In genomic region chr15:24944939-24945338, GRCh38 we compare ENCODE assay signal across 19 cellular contexts. TPM values are rescaled to one million over a fixed set of nuclear protein-coding genes. Genes with fewer than 3 reads are reported as not detected.
DNase-seq lines count a peak whose midpoint lies in the region; ATAC-seq, FAIRE-seq and TF ChIP-seq lines count a peak whose summit lies in the region.
"Had no signal": no experiment of that assay in that cellular context is flagged by ENCODE, and none has a peak within 500 bp of the region (broad histone marks: within the 10 kb centered on the region; RNA-seq: fewer than 3 reads in every experiment).

No MANE protein-coding gene starts in this region.

- H2BK15ac ChIP-seq in IMR-90 (ENCODE audit: low read depth, low read length): no peak overlapping the region

- peaks cover 3% of the 10 kb centered on the region for H3K9me3 Mint-ChIP-seq in astrocyte (ENCODE audit: unreplicated experiment)

- no peak overlapping the region for H3K56ac ChIP-seq in IMR-90 (ENCODE audit: extremely low read depth, insufficient read depth, low read length)

- H3K4me1 ChIP-seq in IMR-90 (ENCODE audit: control insufficient read depth, insufficient read depth, low read length) (no peaks in the 10 kb centered on the region; the same call in 1 of the 2 replicates), astrocyte (ENCODE audit: insufficient read depth, low read length) (no peaks in the 10 kb centered on the region), breast epithelium (no peaks in the 10 kb centered on the region)

- H3K4me3 ChIP-seq in IMR-90 (ENCODE audit: insufficient read depth, low read depth, low read length) (no peak overlapping the region), astrocyte (ENCODE audit: insufficient read depth, low read depth, low read length) (no peak overlapping the region), breast epithelium (no peak overlapping the region)

- no peak overlapping the region for H3K27ac Mint-ChIP-seq in astrocyte (ENCODE audit: unreplicated experiment)
- H3K27ac Mint-ChIP-seq: CD4-positive, CD25-positive, alpha-beta regulatory T cell; IgD-negative memory B cell had no signal

- H3K9me1 ChIP-seq in IMR-90 (ENCODE audit: insufficient read depth, low read length): no peaks in the 10 kb centered on the region

- H3K4ac ChIP-seq in IMR-90 (ENCODE audit: low read depth, low read length): no peak overlapping the region

- H3K18ac ChIP-seq in IMR-90 (ENCODE audit: low read depth, low read length): no peak overlapping the region

- H3K9me3 ChIP-seq in IMR-90 (ENCODE audit: control insufficient read depth, insufficient read depth, low read length) (no peaks in the 10 kb centered on the region), astrocyte (ENCODE audit: insufficient read depth, low read depth, low read length) (peaks cover 5% of the 10 kb centered on the region), breast epithelium (no peaks in the 10 kb centered on the region)

- TF ChIP-seq POLR2A in IMR-90 (IDR thresholded peaks at IDR 0.05; ENCODE audit: low read depth, low read length) (no peak), breast epithelium (IDR thresholded peaks at IDR 0.05) (no peak)

- H2BK5ac ChIP-seq in IMR-90 (ENCODE audit: low read depth, low read length, poor library complexity, severe bottlenecking): no peak overlapping the region

- TF ChIP-seq CTCF in IMR-90 (conservative IDR thresholded peaks at IDR 0.05; ENCODE audit: low read depth, low read length): no peak
- no peak for TF ChIP-seq CTCF in astrocyte (IDR thresholded peaks at IDR 0.05; ENCODE audit: insufficient read depth, low read depth, low read length)
- no peak for TF ChIP-seq CTCF in breast epithelium (IDR thresholded peaks at IDR 0.05)

- in situ Hi-C loops in IMR-90 (cut with MboI; ENCODE audit: low sequenced_read_pairs): no loop called here

- no peak overlapping the region for H2AFZ ChIP-seq in IMR-90 (replicated peaks; ENCODE audit: low read length, poor library complexity)
- no peak overlapping the region for H2AFZ ChIP-seq in astrocyte (ENCODE audit: low read depth, low read length)

- H3K27me3 ChIP-seq in IMR-90 (ENCODE audit: control insufficient read depth, insufficient read depth, low read length) (no peaks in the 10 kb centered on the region), astrocyte (ENCODE audit: insufficient read depth, low read length) (no peaks in the 10 kb centered on the region), breast epithelium (no peaks in the 10 kb centered on the region)

- no peak overlapping the region for H2BK20ac ChIP-seq in IMR-90 (ENCODE audit: low read depth, low read length)

- intact Hi-C loops in IMR-90 (cut with micrococcal nuclease): no loop called here
- intact Hi-C loops in left colon (cut with DNase I, micrococcal nuclease): no loop called here
- intact Hi-C loops in breast epithelium (cut with DNase I; ENCODE audit: low total_unique reads): no loop called here

- FAIRE-seq in astrocyte (lab: Jason Lieb, UNC): no peak
- FAIRE-seq: GM12892 had no signal

- H4K5ac ChIP-seq in IMR-90 (ENCODE audit: low read depth, low read length): no peak overlapping the region

- no peaks in the 10 kb centered on the region for H3K79me2 ChIP-seq in astrocyte (ENCODE audit: insufficient read depth, low read length)

- POLR2A ChIA-PET in IMR-90 (lab: Charles Lee; ENCODE audit: unreplicated experiment): no interaction called here

- H3K27ac ChIP-seq in IMR-90 (ENCODE audit: insufficient read depth, low read length): no peak overlapping the region
- H3K27ac ChIP-seq in astrocyte (ENCODE audit: low read depth, low read length): no peak overlapping the region
- H3K27ac ChIP-seq in breast epithelium: no peak overlapping the region
- H3K27ac ChIP-seq: HL-60 had no signal

- peaks cover 2% of the 10 kb centered on the region for H3K36me3 Mint-ChIP-seq in astrocyte (ENCODE audit: low read depth, unreplicated experiment)
- H3K36me3 Mint-ChIP-seq: CD4-positive, CD25-positive, alpha-beta regulatory T cell; IgD-negative memory B cell had no signal

- WGBS in IMR-90 (ENCODE audit: extremely low coverage in 2 of 2, insufficient read length in 1 of 2), 2 experiments: no CpG with 5 or more reads among the region's 1 CpG

- H3K4me3 Mint-ChIP-seq in astrocyte (ENCODE audit: unreplicated experiment): no peak overlapping the region
- H3K4me3 Mint-ChIP-seq: CD4-positive, CD25-positive, alpha-beta regulatory T cell; IgD-negative memory B cell had no signal

- CTCF ChIA-PET in IMR-90 (lab: Yijun Ruan, JAX): interaction anchor here (1.0 to 1.6 kb wide), 2 partner anchors 8 to 16 kb away, joined by 3 to 5 read pairs; no protein-coding TSS in a partner anchor

- H2AK5ac ChIP-seq in IMR-90 (ENCODE audit: low read depth, low read length): no peak overlapping the region

- no TSS peak for BruUV-seq in IMR-90 (replicated peaks; lab: Mats Ljungman, UMichigan)

- no peak for TF ChIP-seq RAD21 in IMR-90 (IDR thresholded peaks at IDR 0.05; ENCODE audit: low read length)

- H3K23ac ChIP-seq in IMR-90 (ENCODE audit: low read depth, low read length): no peak overlapping the region

- H2BK120ac ChIP-seq in IMR-90 (ENCODE audit: low read depth, low read length): no peak overlapping the region

- ATAC-seq in IMR-90 (ENCODE audit: low read depth) (peak; percentile 63), left colon (peak; percentile 23), HG03097 (IDR thresholded peaks at IDR 0.05; ENCODE audit: low FRiP score, unreplicated experiment) (no peak)
- ATAC-seq: Panc1 had no signal

- H3K4me2 ChIP-seq in IMR-90 (ENCODE audit: low read depth, low read length) (no peak overlapping the region), astrocyte (ENCODE audit: low read length) (no peak overlapping the region)

- no peak overlapping the region for H3K14ac ChIP-seq in IMR-90 (replicated peaks; ENCODE audit: low read depth, low read length)

- peak; percentile 5 for DNase-seq in COLO668 (lab: John Stamatoyannopoulos, UW; ENCODE audit: unreplicated experiment)
- DNase-seq in IMR-90: peak; percentile 59
- peak; percentile 2 for DNase-seq in astrocyte (ENCODE audit: low read depth)
- DNase-seq in left colon: no peak
- no peak for DNase-seq in breast epithelium (ENCODE audit: low spot score in 2 of 2)
- DNase-seq in HuH-7 (ENCODE audit: low spot score): no peak
- DNase-seq: CD4-positive, CD25-positive, alpha-beta regulatory T cell; COR-L47; GOT3; HCEC 1CT; NCI-H1694 treated with DMSO at 0.1 percent for 48 hours; NCI-H2107; NK-92 treated with Interleukin-12 subunit alpha and Interleukin-12 subunit beta, amount 100 ng/mL, for 24 hours had no signal

- no peaks in the 10 kb centered on the region for H3K27me3 Mint-ChIP-seq in astrocyte (ENCODE audit: low read depth, unreplicated experiment)
- H3K27me3 Mint-ChIP-seq: CD4-positive, CD25-positive, alpha-beta regulatory T cell; IgD-negative memory B cell had no signal

- no peaks in the 10 kb centered on the region for H4K20me1 ChIP-seq in IMR-90 (ENCODE audit: insufficient read depth, low read length)
- no peaks in the 10 kb centered on the region for H4K20me1 ChIP-seq in astrocyte (ENCODE audit: insufficient read depth, low read length)

- H3K4me1 Mint-ChIP-seq in astrocyte (ENCODE audit: low read depth, unreplicated experiment): no peaks in the 10 kb centered on the region
- H3K4me1 Mint-ChIP-seq: CD4-positive, CD25-positive, alpha-beta regulatory T cell; IgD-negative memory B cell had no signal

- no peak overlapping the region for H4K8ac ChIP-seq in IMR-90 (ENCODE audit: low read depth in 2 of 2, low read length in 2 of 2)

- no peak overlapping the region for H2AK9ac ChIP-seq in IMR-90 (replicated peaks; ENCODE audit: low read depth, low read length, poor library complexity)

- no peaks in the 10 kb centered on the region; a peak in 1 of 4 replicates for H3K79me1 ChIP-seq in IMR-90 (ENCODE audit: low read depth in 1 of 2, low read length in 2 of 2)

- no peak overlapping the region for H4K91ac ChIP-seq in IMR-90 (ENCODE audit: insufficient read depth, low read depth, low read length)

- H3K36me3 ChIP-seq in IMR-90 (ENCODE audit: control insufficient read depth, insufficient read depth, low read length) (no peaks in the 10 kb centered on the region), astrocyte (ENCODE audit: insufficient read depth, low read length) (no peaks in the 10 kb centered on the region), breast epithelium (no peaks in the 10 kb centered on the region)

- dilution Hi-C loops in IMR-90 (cut with HindIII; ENCODE audit: low sequenced_read_pairs, unreplicated experiment): no loop called here

- H3K9ac ChIP-seq in IMR-90 (ENCODE audit: low read depth, low read length): no peak overlapping the region
- H3K9ac ChIP-seq in astrocyte (ENCODE audit: low read length): no peak overlapping the region

TF ChIP-seq in IMR-90, 13 proteins besides CTCF, POLR2A, EP300 and RAD21 (continues in another document):
- TF ChIP-seq USF2 (IDR thresholded peaks at IDR 0.05; ENCODE audit: low read depth, low read length): no peak
- no peak for TF ChIP-seq MAZ (IDR thresholded peaks at IDR 0.05; ENCODE audit: borderline replicate concordance, low read depth, low read length)

RNA-seq across cellular contexts. Expression of gene SNRPN, which starts 9.8 kb away (rescaled TPM):
- total RNA-seq in IMR-90 (2012; rRNA removed) (167 and 185 TPM in 2 replicates), astrocyte (226 TPM in 2 replicates), left colon (10 to 100 TPM; 20.4 to 29.3 TPM), breast epithelium (100 to 1,000 TPM in 2 of 3 donors, 10 to 100 TPM in 1; 64.5 to 145 (median 127) TPM)
- 121 and 123 TPM in 2 replicates for polyA plus RNA-seq in IMR-90 (2012; rRNA removed)
- 101 and 138 TPM in 2 replicates for polyA plus RNA-seq in IMR-90 (2012; cell fraction: cytosol; rRNA removed)
- polyA plus RNA-seq in IMR-90 (2012; cell fraction: nucleus; rRNA removed; ENCODE audit: low replicate concordance): 81.1 and 102 TPM in 2 replicates

RNA-seq across cellular contexts. Expression of gene SNURF, which starts 9.8 kb away (rescaled TPM):
- total RNA-seq in IMR-90 (2012; rRNA removed) (8.1 and 13.1 TPM in 2 replicates), astrocyte (16.5 and 23.6 TPM in 2 replicates), left colon (1 to 10 TPM in 1 of 2 donors, under 1 TPM in 1; 0.82 to 3.7 TPM), breast epithelium (10 to 100 TPM in 2 of 3 donors, 1 to 10 TPM in 1; 5.8 to 15.7 (median 12.1) TPM)
- polyA plus RNA-seq in IMR-90 (2012; rRNA removed): 4.3 and 6.5 TPM in 2 replicates
- 1.1 and 2.9 TPM in 2 replicates for polyA plus RNA-seq in IMR-90 (2012; cell fraction: cytosol; rRNA removed)
- 2.7 and 9.6 TPM in 2 replicates for polyA plus RNA-seq in IMR-90 (2012; cell fraction: nucleus; rRNA removed; ENCODE audit: low replicate concordance)
- total RNA-seq: G401 had no signal

Comparison
In these comparisons a context has a peak if more than half of its experiments do, and no peak if none do; other contexts are left out.
1. DNase-seq: peak in COLO668 (single experiment), IMR-90 (single experiment) and astrocyte (single experiment); none in left colon (0 of 2), breast epithelium (0 of 2) and HuH-7 (single experiment).